Comparison of ENCODE assay signal across 17 cellular contexts in the genomic region with DNA sequence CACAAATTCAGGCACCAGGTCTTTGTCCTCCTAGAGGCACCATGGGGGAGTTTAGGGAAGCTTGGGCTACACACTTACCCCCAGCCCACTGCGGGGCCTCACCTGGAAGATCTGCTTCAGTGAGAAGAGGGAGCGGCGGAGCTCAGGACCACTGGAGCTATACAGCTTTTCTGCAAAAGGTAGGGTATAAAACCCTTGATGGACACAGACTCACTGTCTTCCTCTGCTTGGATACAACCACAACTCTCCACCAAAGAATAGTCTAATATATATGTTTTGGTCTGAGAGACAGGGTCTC. TPM values are rescaled to one million over a fixed set of nuclear protein-coding genes. Genes with fewer than 3 reads are reported as not detected.
"Had no signal": no experiment of that assay in that cellular context is flagged by ENCODE, and none has a peak within 500 bp of the region (broad histone marks: within the 10 kb centered on the region; RNA-seq: fewer than 3 reads in every experiment).

No MANE protein-coding gene starts in this region.

- H3K27me3 ChIP-seq: dorsolateral prefrontal cortex, esophagus squamous epithelium, neutrophil had no signal

- DNase-seq: cortex of kidney; dorsolateral prefrontal cortex; effector CD8-positive, alpha-beta T cell; esophagus squamous epithelium; foreskin fibroblast; immature natural killer cell; naive thymus-derived CD8-positive, alpha-beta T cell; stimulated activated CD4-positive, alpha-beta T cell treated with anti-CD3 and anti-CD28 coated beads, Interleukin-2, amount 100 ng/mL, for 24 hours; stimulated activated CD4-positive, alpha-beta T cell treated with anti-CD3 and anti-CD28 coated beads, Interleukin-4, amount 100 ng/mL, for 4 hours; stimulated activated naive CD4-positive, alpha-beta T cell treated with Interleukin-2 at 50 U/mL for 16 hours; trophoblast cell had no signal

- ATAC-seq: left colon; left ventricle myocardium superior; mucosa of descending colon; naive thymus-derived CD8-positive, alpha-beta T cell; sciatic nerve had no signal

- H3K27ac ChIP-seq: dorsolateral prefrontal cortex, esophagus squamous epithelium, neutrophil had no signal

- H3K9me3 Mint-ChIP-seq: immature natural killer cell; naive thymus-derived CD8-positive, alpha-beta T cell had no signal

- H3K27me3 Mint-ChIP-seq: naive thymus-derived CD8-positive, alpha-beta T cell had no signal

- H3K4me3 Mint-ChIP-seq: immature natural killer cell; naive thymus-derived CD8-positive, alpha-beta T cell had no signal

- H3K9me3 ChIP-seq: esophagus squamous epithelium, mucosa of descending colon, neutrophil had no signal

- H3K4me3 ChIP-seq: dorsolateral prefrontal cortex, esophagus squamous epithelium, mucosa of descending colon, skin epidermis had no signal

RNA-seq across cellular contexts. Expression of gene ELMO3, which starts 39.3 kb away (rescaled TPM):
- polyA plus RNA-seq: immature natural killer cell; naive thymus-derived CD8-positive, alpha-beta T cell had no signal
